Comparison of ENCODE assay signal across 8 cellular contexts in the genomic region with DNA sequence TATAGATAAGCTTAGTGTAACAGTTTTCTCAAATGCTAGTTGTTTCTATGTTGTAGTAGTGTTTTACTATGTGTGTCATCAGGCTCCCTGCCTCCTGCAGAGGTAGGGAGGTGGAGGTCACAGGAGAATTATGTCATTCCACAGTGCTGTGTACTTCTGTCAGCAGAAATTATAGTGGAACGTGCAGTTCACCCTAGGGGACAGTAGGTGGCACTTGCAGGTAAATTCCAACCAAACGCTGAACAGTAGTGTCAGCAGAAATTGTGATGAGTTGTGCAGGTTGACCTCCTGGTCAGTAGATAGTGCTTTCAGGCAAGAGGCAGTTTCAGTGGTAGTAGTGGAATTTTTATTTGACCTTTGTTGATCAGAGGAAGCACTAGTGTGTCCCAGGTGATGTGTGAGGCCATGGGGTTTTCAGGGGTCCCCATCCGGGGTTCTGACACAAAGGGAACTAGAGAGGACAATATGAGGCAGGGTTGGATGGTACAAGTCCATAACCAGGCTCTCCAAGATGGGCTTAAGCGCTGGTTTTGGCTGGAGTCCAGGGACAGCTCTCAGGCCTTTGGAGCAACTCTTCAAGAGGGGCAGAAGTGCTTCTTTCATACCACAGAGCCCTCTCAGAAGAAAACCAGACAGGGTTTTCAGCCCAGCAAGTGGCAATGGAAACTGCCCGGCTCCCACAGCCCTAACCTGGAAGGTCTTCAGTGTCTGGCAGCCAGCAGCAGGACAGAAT.
A peak's percentile ranks its signal among the peaks of the same experiment; 100 is the strongest.
DNase-seq lines count a peak whose midpoint lies in the region; FAIRE-seq and TF ChIP-seq lines count a peak whose summit lies in the region.

No MANE protein-coding gene starts in this region.

- H3K36me3 Mint-ChIP-seq in nephron (ENCODE audit: low read depth): no peaks in the 10 kb centered on the region

- no peak overlapping the region for H3K27ac ChIP-seq in A673 (ENCODE audit: low read depth, low read length, poor library complexity, severe bottlenecking)

- H3K36me3 ChIP-seq in A673 (ENCODE audit: insufficient read depth, low read length, poor library complexity, severe bottlenecking): no peaks in the 10 kb centered on the region

- H3K27me3 Mint-ChIP-seq in nephron (ENCODE audit: low read depth): peaks cover 3% of the 10 kb centered on the region

- no peaks in the 10 kb centered on the region for H3K4me1 Mint-ChIP-seq in nephron

- TF ChIP-seq POLR2A in GM12891 (IDR thresholded peaks at IDR 0.05; ENCODE audit: low read depth, low read length): no peak

- DNase-seq in A673 (ENCODE audit: low spot score) (peak; percentile 19), GM12891 (ENCODE audit: insufficient read length, low spot score) (no peak), HFF-Myc (ENCODE audit: extremely low read depth, low read depth) (no peak), SHP77 (lab: John Stamatoyannopoulos, UW) (peak; percentile 32 to 38), epithelial cell of esophagus (ENCODE audit: low read depth) (peak; percentile 85), DMS114 treated with DMSO at 0.1 percent for 48 hours (lab: John Stamatoyannopoulos, UW; ENCODE audit: unreplicated experiment) (no peak)

- CTCF ChIA-PET in A673 (lab: Charles Lee): no interaction called here

- POLR2A ChIA-PET in A673 (lab: Charles Lee; ENCODE audit: low non-redundant PET): interaction anchor here (0.8 kb wide), 1 partner anchor 377 kb away, joined by 4 read pairs; no protein-coding TSS in a partner anchor

- peaks cover 2% of the 10 kb centered on the region for H3K9me3 Mint-ChIP-seq in nephron

- peak; percentile 89 for FAIRE-seq in GM12891 (lab: Jason Lieb, UNC)

- H3K4me3 ChIP-seq in A673 (ENCODE audit: low read depth, low read length, poor library complexity, severe bottlenecking) (no peak overlapping the region), HFF-Myc (replicated peaks; ENCODE audit: low read depth, low read length) (no peak overlapping the region), epithelial cell of esophagus (ENCODE audit: low read length) (no peak overlapping the region)

- intact Hi-C loops in A673 (cut with micrococcal nuclease; ENCODE audit: unreplicated experiment): no loop called here

- no peak overlapping the region for H3K4me3 Mint-ChIP-seq in nephron

- H3K9me3 ChIP-seq in A673 (ENCODE audit: low read depth, low read length, poor library complexity, severe bottlenecking): no peaks in the 10 kb centered on the region

- H3K27me3 ChIP-seq in A673 (replicated peaks; ENCODE audit: insufficient read depth, low read depth, low read length, poor library complexity): no peaks in the 10 kb centered on the region

- H3K4me1 ChIP-seq in A673 (ENCODE audit: insufficient read depth, low read length, poor library complexity, severe bottlenecking): no peaks in the 10 kb centered on the region

- peak overlapping the region in 1 of 3 experiments; percentile 19 for H3K27ac Mint-ChIP-seq in nephron

- no TSS peak for BruUV-seq in A673 (replicated peaks; lab: Mats Ljungman, UMichigan)

- TF ChIP-seq CTCF in A673 (conservative IDR thresholded peaks at IDR 0.05; ENCODE audit: low read depth, low read length) (peak; percentile 60), HFF-Myc (IDR thresholded peaks at IDR 0.05; ENCODE audit: low read depth, low read length, missing control alignments) (peak; percentile 29), LNCAP (IDR thresholded peaks at IDR 0.05) (peak; percentile 81), epithelial cell of esophagus (IDR thresholded peaks at IDR 0.05; ENCODE audit: insufficient read depth, low read depth, low read length, missing control alignments) (peak; percentile 86), nephron (IDR thresholded peaks at IDR 0.05; ENCODE audit: unreplicated experiment in 3 of 3) (peak; percentile 63 to 70 (median 64))

TF ChIP-seq in GM12891, 5 proteins besides CTCF, POLR2A, EP300 and RAD21:
- no peak for TF ChIP-seq SPI1 (IDR thresholded peaks at IDR 0.05; ENCODE audit: low read depth, low read length)
- TF ChIP-seq TAF1 (IDR thresholded peaks at IDR 0.05; ENCODE audit: low read depth, low read length): no peak
- TF ChIP-seq POU2F2 (IDR thresholded peaks at IDR 0.05; ENCODE audit: low read depth, low read length): no peak
- TF ChIP-seq PAX5 (IDR thresholded peaks at IDR 0.05; ENCODE audit: insufficient read depth, low read length, severe bottlenecking): no peak
- no peak for TF ChIP-seq POLR2AphosphoS5 (IDR thresholded peaks at IDR 0.05; ENCODE audit: low read depth, low read length)

Comparison
In these comparisons a context has a peak if more than half of its experiments do, and no peak if none do; other contexts are left out.
1. DNase-seq: peak in A673 (single experiment), SHP77 (2 of 2) and epithelial cell of esophagus (single experiment); none in GM12891 (single experiment), HFF-Myc (single experiment) and DMS114 treated with DMSO at 0.1 percent for 48 hours (single experiment).
2. CTCF ChIP-seq: peak in every context shown above with its lines; median percentile 86 in epithelial cell of esophagus; 81 in LNCAP; 64 in nephron; 60 in A673; 29 in HFF-Myc.